In genomic region chr5:59609501-59610265, GRCh38 we compare ENCODE assay signal across 19 cellular contexts.
DNase-seq lines count a peak whose midpoint lies in the region; ATAC-seq lines count a peak whose summit lies in the region.
"Had no signal": no experiment of that assay in that cellular context is flagged by ENCODE, and none has a peak within 500 bp of the region (broad histone marks: within the 10 kb centered on the region; RNA-seq: fewer than 3 reads in every experiment).

No MANE protein-coding gene starts in this region.

- peaks cover 0 to 2% of the 10 kb centered on the region in 2 donors for H3K36me3 Mint-ChIP-seq in activated T-cell treated with anti-CD3 and anti-CD28 coated beads, Interleukin-2, amount 50 U/mL, for 72 hours (ENCODE audit: insufficient read depth in 2 of 2)
- no peaks in the 10 kb centered on the region for H3K36me3 Mint-ChIP-seq in stimulated activated memory B cell treated with anti-CD40 and anti-IgM and Interleukin-4, amounts not matched to agents 10 μg/mL and 1 μg/mL and 100 μg/mL, for 72 hours

- H3K9me3 Mint-ChIP-seq in activated T-cell treated with anti-CD3 and anti-CD28 coated beads, Interleukin-2, amount 50 U/mL, for 72 hours: no peaks in the 10 kb centered on the region
- no peaks in the 10 kb centered on the region for H3K9me3 Mint-ChIP-seq in stimulated activated memory B cell treated with anti-CD40 and anti-IgM and Interleukin-4, amounts not matched to agents 10 μg/mL and 1 μg/mL and 100 μg/mL, for 72 hours

- H3K4me1 Mint-ChIP-seq in activated T-cell treated with anti-CD3 and anti-CD28 coated beads, Interleukin-2, amount 50 U/mL, for 72 hours (ENCODE audit: low read depth): peaks cover 21% of the 10 kb centered on the region
- H3K4me1 Mint-ChIP-seq in stimulated activated memory B cell treated with anti-CD40 and anti-IgM and Interleukin-4, amounts not matched to agents 10 μg/mL and 1 μg/mL and 100 μg/mL, for 72 hours: peaks cover 32% of the 10 kb centered on the region

- H3K4me3 Mint-ChIP-seq in activated T-cell treated with anti-CD3 and anti-CD28 coated beads, Interleukin-2, amount 50 U/mL, for 72 hours: peak overlapping the region in 1 of 2 donors; percentile 33
- H3K4me3 Mint-ChIP-seq in stimulated activated memory B cell treated with anti-CD40 and anti-IgM and Interleukin-4, amounts not matched to agents 10 μg/mL and 1 μg/mL and 100 μg/mL, for 72 hours: no peak overlapping the region

- H3K27me3 Mint-ChIP-seq in activated T-cell treated with anti-CD3 and anti-CD28 coated beads, Interleukin-2, amount 50 U/mL, for 72 hours (ENCODE audit: low read depth): peaks cover 43% of the 10 kb centered on the region
- no peaks in the 10 kb centered on the region for H3K27me3 Mint-ChIP-seq in stimulated activated memory B cell treated with anti-CD40 and anti-IgM and Interleukin-4, amounts not matched to agents 10 μg/mL and 1 μg/mL and 100 μg/mL, for 72 hours

- peak; percentile 33 to 36 for DNase-seq in activated T-cell treated with anti-CD3 and anti-CD28 coated beads, Interleukin-2, amount 50 U/mL, for 72 hours
- DNase-seq in activated T-cell treated with anti-CD3 and anti-CD28 coated beads, Interleukin-2, amount 50 U/mL, for 48 hours: no peak
- peak; percentile 18 for DNase-seq in UCSD-AML1 (lab: John Stamatoyannopoulos, UW; ENCODE audit: unreplicated experiment)
- no peak for DNase-seq in nucleus accumbens (lab: John Stamatoyannopoulos, UW)
- no peak for DNase-seq in mucosa of gallbladder (ENCODE audit: low spot score)
- DNase-seq: activated CD8-positive, alpha-beta memory T cell treated with anti-CD3 and anti-CD28 coated beads, Interleukin-2, amount 50 U/mL, for 4 hours; Caco-2; central memory CD4-positive, alpha-beta T cell; effector CD8-positive, alpha-beta T cell; GOT3; NCI-H1105; NCI-H2171 treated with DMSO at 0.1 percent for 48 hours; NCI-H774; Peyer's patch; stimulated activated naive CD4-positive, alpha-beta T cell had no signal

- ATAC-seq in activated T-cell treated with anti-CD3 and anti-CD28 coated beads, Interleukin-2, amount 50 U/mL, for 72 hours (replicated peaks in 1 of 2): peak; percentile 81 to 82
- peak; percentile 47 for ATAC-seq in HG02610 (IDR thresholded peaks at IDR 0.05; ENCODE audit: unreplicated experiment)
- peak; percentile 25 for ATAC-seq in stimulated activated memory B cell treated with anti-CD40 and anti-IgM and Interleukin-4, amounts not matched to agents 10 μg/mL and 1 μg/mL and 100 μg/mL, for 72 hours
- ATAC-seq in HG03159 (IDR thresholded peaks at IDR 0.05; ENCODE audit: unreplicated experiment): no peak
- ATAC-seq: K562 had no signal

- H3K27ac Mint-ChIP-seq in activated T-cell treated with anti-CD3 and anti-CD28 coated beads, Interleukin-2, amount 50 U/mL, for 72 hours: peak overlapping the region; percentile 94
- H3K27ac Mint-ChIP-seq in stimulated activated memory B cell treated with anti-CD40 and anti-IgM and Interleukin-4, amounts not matched to agents 10 μg/mL and 1 μg/mL and 100 μg/mL, for 72 hours: no peak overlapping the region

Comparison
In these comparisons a context has a peak if more than half of its experiments do, and no peak if none do; other contexts are left out.
1. DNase-seq: peak in activated T-cell treated with anti-CD3 and anti-CD28 coated beads, Interleukin-2, amount 50 U/mL, for 72 hours (2 of 2) and UCSD-AML1 (single experiment); none in activated T-cell treated with anti-CD3 and anti-CD28 coated beads, Interleukin-2, amount 50 U/mL, for 48 hours (0 of 2), nucleus accumbens (0 of 56) and mucosa of gallbladder (single experiment).